ENCODE assay signal across 28 cellular contexts in genomic region chr9:129671519-129671918, GRCh38. TPM values are rescaled to one million over a fixed set of nuclear protein-coding genes. Genes with fewer than 3 reads are reported as not detected.
DNase-seq lines count a peak whose midpoint lies in the region; ATAC-seq, FAIRE-seq and TF ChIP-seq lines count a peak whose summit lies in the region.
"Had no signal": no experiment of that assay in that cellular context is flagged by ENCODE, and none has a peak within 500 bp of the region (broad histone marks: within the 10 kb centered on the region; RNA-seq: fewer than 3 reads in every experiment).

No MANE protein-coding gene starts in this region.

- peak overlapping the region; percentile 23 for H2AK5ac ChIP-seq in neuronal stem cell (ENCODE audit: low read depth, low read length)

- no peaks in the 10 kb centered on the region for H4K20me1 ChIP-seq in OCI-LY7 (ENCODE audit: insufficient read depth, low read length)
- H4K20me1 ChIP-seq: BLaER1 had no signal

- no peak overlapping the region for H3K4me3 Mint-ChIP-seq in T-helper 2 cell treated with Interferon-gamma antibody and Interleukin-4, amounts not matched to agents 5 μg/mL and 100 μg/mL, for 36 hours
- H3K4me3 Mint-ChIP-seq in activated T-helper 2 cell treated with anti-CD3 and anti-CD28 coated beads, Interferon-gamma antibody, Interleukin-2, Interleukin-4, amounts not matched to agents 10 μg/mL and 5 μg/mL and 100 μg/mL, durations not matched to agents 14 hours and 24 hours and 36 hours (ENCODE audit: low read depth), result no peak overlapping the region
- H3K4me3 Mint-ChIP-seq: activated T-helper 1 cell treated with anti-CD3 and anti-CD28 coated beads, Interleukin-12 subunit alpha, Interleukin-12 subunit beta, Interleukin-2, Interleukin-4 antibody, amounts not matched to agents 30 ng/mL and 10 ng/mL and 1 ng/mL, durations not matched to agents 14 hours and 24 hours and 36 hours; natural killer cell; type B pancreatic cell had no signal

- no peaks in the 10 kb centered on the region for H3K9me2 ChIP-seq in OCI-LY7 (ENCODE audit: insufficient read depth, low read length)

- peaks cover 9% of the 10 kb centered on the region for H3K27me3 Mint-ChIP-seq in T-helper 2 cell treated with Interferon-gamma antibody and Interleukin-4, amounts not matched to agents 5 μg/mL and 100 μg/mL, for 36 hours (ENCODE audit: low read depth)
- H3K27me3 Mint-ChIP-seq in activated T-helper 2 cell treated with anti-CD3 and anti-CD28 coated beads, Interferon-gamma antibody, Interleukin-2, Interleukin-4, amounts not matched to agents 10 μg/mL and 5 μg/mL and 100 μg/mL, durations not matched to agents 14 hours and 24 hours and 36 hours (ENCODE audit: low read depth), result peaks cover 7% of the 10 kb centered on the region

- no peak for TF ChIP-seq EP300 in A549 (IDR thresholded peaks at IDR 0.05)

- BruUV-seq in OCI-LY7 (replicated peaks; lab: Mats Ljungman, UMichigan), result no TSS peak

- H3K79me2 ChIP-seq in OCI-LY7 (ENCODE audit: insufficient read depth, low read depth, low read length), result no peaks in the 10 kb centered on the region
- H3K79me2 ChIP-seq: parathyroid adenoma had no signal

- H3K27ac ChIP-seq in A549 (no peak overlapping the region), neuronal stem cell (replicated peaks; ENCODE audit: low read length) (no peak overlapping the region), OCI-LY7 (ENCODE audit: low read depth, low read length, poor library complexity, severe bottlenecking) (no peak overlapping the region), spleen (no peak overlapping the region)
- H3K27ac ChIP-seq: 22Rv1, adrenal gland, BLaER1, cardiac muscle cell, epithelial cell of prostate, parathyroid adenoma, sigmoid colon had no signal

- intact Hi-C loops in activated T-helper 2 cell treated with anti-CD3 and anti-CD28 coated beads, Interferon-gamma antibody, Interleukin-2, Interleukin-4, amounts not matched to agents 10 μg/mL and 5 μg/mL and 100 μg/mL, durations not matched to agents 14 hours and 24 hours and 36 hours (cut with micrococcal nuclease), result no loop called here
- intact Hi-C loops in OCI-LY7 (cut with micrococcal nuclease; ENCODE audit: unreplicated experiment), result no loop called here
- intact Hi-C loops in spleen (cut with DNase I; ENCODE audit: low total_unique reads), result no loop called here

- H3K4me2 ChIP-seq in A549 (no peak overlapping the region), neuronal stem cell (ENCODE audit: insufficient read depth, low read length, poor library complexity, severe bottlenecking) (no peak overlapping the region), OCI-LY7 (ENCODE audit: low read length) (no peak overlapping the region)
- H3K4me2 ChIP-seq: BLaER1 had no signal

- 86% methylated on average over 7 of the region's 7 CpGs for WGBS in A549 (ENCODE audit: missing lambda C conversion rate)
- WGBS in neuronal stem cell (ENCODE audit: extremely low coverage in 2 of 2, insufficient read length in 2 of 2, insufficient replicate concordance in 1 of 2), 2 donors, result no CpG with 5 or more reads among the region's 7 CpGs
- WGBS in spleen, 5 donors, result 74 to 81% (median 79%) methylated on average over 7 of the region's 7 CpGs

- no peak overlapping the region for H3K9ac ChIP-seq in neuronal stem cell (ENCODE audit: low read depth, low read length, poor library complexity)
- H3K9ac ChIP-seq: BLaER1, parathyroid adenoma had no signal

- H3K14ac ChIP-seq in neuronal stem cell (ENCODE audit: low read length), result no peak overlapping the region

- H2AFZ ChIP-seq in neuronal stem cell (ENCODE audit: low read length) (no peak overlapping the region), OCI-LY7 (ENCODE audit: low read length) (no peak overlapping the region)
- H2AFZ ChIP-seq: parathyroid adenoma had no signal

- no peak for TF ChIP-seq CTCF in A549 (IDR thresholded peaks at IDR 0.05)
- no peak for TF ChIP-seq CTCF in OCI-LY7 (conservative IDR thresholded peaks at IDR 0.05; ENCODE audit: low read length)
- no peak for TF ChIP-seq CTCF in spleen (IDR thresholded peaks at IDR 0.05 in 8 of 11, conservative IDR thresholded peaks at IDR 0.05 in 3 of 11)

- POLR2A ChIA-PET in A549 (lab: Yijun Ruan, JAX) (no interaction called here), OCI-LY7 (lab: Charles Lee) (no interaction called here)

- no peaks in the 10 kb centered on the region for H3K36me3 Mint-ChIP-seq in T-helper 2 cell treated with Interferon-gamma antibody and Interleukin-4, amounts not matched to agents 5 μg/mL and 100 μg/mL, for 36 hours (ENCODE audit: low read depth)
- H3K36me3 Mint-ChIP-seq in activated T-helper 2 cell treated with anti-CD3 and anti-CD28 coated beads, Interferon-gamma antibody, Interleukin-2, Interleukin-4, amounts not matched to agents 10 μg/mL and 5 μg/mL and 100 μg/mL, durations not matched to agents 14 hours and 24 hours and 36 hours (ENCODE audit: low read depth), result no peaks in the 10 kb centered on the region
- H3K36me3 Mint-ChIP-seq: natural killer cell had no signal

- peak; percentile 58 for DNase-seq in T-helper 2 cell treated with Interferon-gamma antibody and Interleukin-4, amounts not matched to agents 5 μg/mL and 100 μg/mL, for 36 hours (ENCODE audit: low spot score)
- DNase-seq in T-helper 2 cell, result no peak
- DNase-seq in A549 (ENCODE audit: low read depth in 1 of 2, low spot score in 1 of 2), result no peak
- no peak for DNase-seq in activated T-helper 2 cell treated with anti-CD3 and anti-CD28 coated beads, Interferon-gamma antibody, Interleukin-2, Interleukin-4, amounts not matched to agents 10 μg/mL and 5 μg/mL and 100 μg/mL, durations not matched to agents 14 hours and 24 hours and 36 hours (ENCODE audit: low spot score)
- DNase-seq in neuronal stem cell (ENCODE audit: low spot score), result no peak
- DNase-seq in OCI-LY7 (ENCODE audit: low spot score), result no peak
- DNase-seq in GM19240 (ENCODE audit: insufficient read length, low spot score), result no peak
- DNase-seq in spleen, result no peak
- DNase-seq: adrenal gland, GOT3, mesenchymal stem cell, natural killer cell, NCI-H1105, NCI-H2081 treated with DMSO at 0.1 percent for 48 hours, NCI-H510A, sigmoid colon, SW 1271 had no signal

- no peak overlapping the region for H4K91ac ChIP-seq in neuronal stem cell (ENCODE audit: low read depth, low read length, poor library complexity)

- CTCF ChIA-PET in A549 (lab: Yijun Ruan, JAX) (interaction anchor here (1.0 to 1.6 kb wide), 5 partner anchors 15 to 66 kb away, joined by 3 to 6 read pairs (median 4); no protein-coding TSS in a partner anchor), OCI-LY7 (lab: Charles Lee; ENCODE audit: unreplicated experiment) (no interaction called here)

- H4K8ac ChIP-seq in neuronal stem cell (ENCODE audit: low read depth, low read length), result no peak overlapping the region

- H3K4me1 Mint-ChIP-seq in T-helper 2 cell treated with Interferon-gamma antibody and Interleukin-4, amounts not matched to agents 5 μg/mL and 100 μg/mL, for 36 hours (ENCODE audit: low read depth), result peaks cover 1% of the 10 kb centered on the region
- peaks cover 10% of the 10 kb centered on the region for H3K4me1 Mint-ChIP-seq in activated T-helper 2 cell treated with anti-CD3 and anti-CD28 coated beads, Interferon-gamma antibody, Interleukin-2, Interleukin-4, amounts not matched to agents 10 μg/mL and 5 μg/mL and 100 μg/mL, durations not matched to agents 14 hours and 24 hours and 36 hours (ENCODE audit: low read depth)
- H3K4me1 Mint-ChIP-seq: natural killer cell had no signal

- H3K9me3 ChIP-seq in A549, result no peaks in the 10 kb centered on the region
- no peaks in the 10 kb centered on the region for H3K9me3 ChIP-seq in neuronal stem cell (replicated peaks in 1 of 2; ENCODE audit: control insufficient read depth in 2 of 2, insufficient read depth in 1 of 2, low read depth in 1 of 2, low read length in 2 of 2)
- H3K9me3 ChIP-seq in OCI-LY7 (ENCODE audit: low read length), result no peaks in the 10 kb centered on the region
- H3K9me3 ChIP-seq in spleen, result no peaks in the 10 kb centered on the region
- H3K9me3 ChIP-seq: adrenal gland, BLaER1, sigmoid colon had no signal

- no peak overlapping the region for H3K23ac ChIP-seq in neuronal stem cell (ENCODE audit: low read depth, low read length, poor library complexity)

- H2BK12ac ChIP-seq in neuronal stem cell (ENCODE audit: low read length), result peak overlapping the region; percentile 86

- H3K4me3 ChIP-seq in A549 (no peak overlapping the region), neuronal stem cell (ENCODE audit: low read length in 2 of 2) (no peak overlapping the region), OCI-LY7 (ENCODE audit: low read depth, low read length, poor library complexity, severe bottlenecking) (no peak overlapping the region), spleen (no peak overlapping the region)
- H3K4me3 ChIP-seq: adrenal gland, BLaER1, cardiac muscle cell, sigmoid colon had no signal

- no peak overlapping the region for H3K4ac ChIP-seq in neuronal stem cell (ENCODE audit: low read length)

- no peak overlapping the region for H2BK120ac ChIP-seq in neuronal stem cell (ENCODE audit: low read depth, low read length)

- ATAC-seq in A549, result peak; percentile 11 to 16; a peak in 1 of 6 replicates
- ATAC-seq: natural killer cell had no signal

- H2BK5ac ChIP-seq in neuronal stem cell (ENCODE audit: low read length), result peak overlapping the region; percentile 1

- H3K36me3 ChIP-seq in neuronal stem cell (replicated peaks in 1 of 2; ENCODE audit: control insufficient read depth in 2 of 2, insufficient read depth in 2 of 2, low read length in 2 of 2) (no peaks in the 10 kb centered on the region), OCI-LY7 (ENCODE audit: insufficient read depth, low read length) (no peaks in the 10 kb centered on the region), spleen (no peaks in the 10 kb centered on the region)
- H3K36me3 ChIP-seq: adrenal gland, BLaER1, cardiac muscle cell, sigmoid colon had no signal

- H3K4me1 ChIP-seq in A549 (peaks cover 8% of the 10 kb centered on the region; the same call in 1 of the 3 replicates), neuronal stem cell (ENCODE audit: control insufficient read depth in 2 of 2, insufficient read depth in 1 of 2, low read depth in 1 of 2, low read length in 2 of 2) (peaks cover 2 to 14% of the 10 kb centered on the region in 2 donors), OCI-LY7 (ENCODE audit: insufficient read depth, low read length, poor library complexity, severe bottlenecking) (no peaks in the 10 kb centered on the region), spleen (peaks cover 0 to 4% (median 2%) of the 10 kb centered on the region in 6 donors)
- H3K4me1 ChIP-seq: adrenal gland, parathyroid adenoma had no signal

- no peak overlapping the region for H3K27ac Mint-ChIP-seq in T-helper 2 cell treated with Interferon-gamma antibody and Interleukin-4, amounts not matched to agents 5 μg/mL and 100 μg/mL, for 36 hours
- H3K27ac Mint-ChIP-seq in activated T-helper 2 cell treated with anti-CD3 and anti-CD28 coated beads, Interferon-gamma antibody, Interleukin-2, Interleukin-4, amounts not matched to agents 10 μg/mL and 5 μg/mL and 100 μg/mL, durations not matched to agents 14 hours and 24 hours and 36 hours, result peak overlapping the region; percentile 65
- H3K27ac Mint-ChIP-seq: activated T-helper 1 cell treated with anti-CD3 and anti-CD28 coated beads, Interleukin-12 subunit alpha, Interleukin-12 subunit beta, Interleukin-2, Interleukin-4 antibody, amounts not matched to agents 30 ng/mL and 10 ng/mL and 1 ng/mL, durations not matched to agents 14 hours and 24 hours and 36 hours; natural killer cell; type B pancreatic cell had no signal

- no peaks in the 10 kb centered on the region for H3K9me3 Mint-ChIP-seq in T-helper 2 cell treated with Interferon-gamma antibody and Interleukin-4, amounts not matched to agents 5 μg/mL and 100 μg/mL, for 36 hours
- H3K9me3 Mint-ChIP-seq in activated T-helper 2 cell treated with anti-CD3 and anti-CD28 coated beads, Interferon-gamma antibody, Interleukin-2, Interleukin-4, amounts not matched to agents 10 μg/mL and 5 μg/mL and 100 μg/mL, durations not matched to agents 14 hours and 24 hours and 36 hours, result no peaks in the 10 kb centered on the region
- H3K9me3 Mint-ChIP-seq: activated T-helper 1 cell treated with anti-CD3 and anti-CD28 coated beads, Interleukin-12 subunit alpha, Interleukin-12 subunit beta, Interleukin-2, Interleukin-4 antibody, amounts not matched to agents 30 ng/mL and 10 ng/mL and 1 ng/mL, durations not matched to agents 14 hours and 24 hours and 36 hours; natural killer cell; type B pancreatic cell had no signal

- no peak for TF ChIP-seq RAD21 in A549 (conservative IDR thresholded peaks at IDR 0.05 in 1 of 2, IDR thresholded peaks at IDR 0.05 in 1 of 2)

- H2BK15ac ChIP-seq in neuronal stem cell (ENCODE audit: low read length), result peak overlapping the region; percentile 38

- TF ChIP-seq POLR2A in A549 (IDR thresholded peaks at IDR 0.05; ENCODE audit: low read length) (no peak), spleen (IDR thresholded peaks at IDR 0.05) (no peak)

- FAIRE-seq in A549 (lab: Jason Lieb, UNC), result no peak
- FAIRE-seq: D721Med, frontal cortex had no signal

- peaks cover 0 to 77% (median 2%) of the 10 kb centered on the region in 3 experiments for H3K27me3 ChIP-seq in neuronal stem cell (ENCODE audit: control insufficient read depth in 3 of 3, insufficient read depth in 3 of 3, low read depth in 1 of 3, low read length in 3 of 3)
- H3K27me3 ChIP-seq in spleen (replicated peaks in 1 of 7), result peaks cover 0 to 60% (median 23%) of the 10 kb centered on the region in 7 donors
- H3K27me3 ChIP-seq: cardiac muscle cell had no signal

- peak overlapping the region; percentile 11 for H3K18ac ChIP-seq in neuronal stem cell (ENCODE audit: low read length)

- no peaks in the 10 kb centered on the region for H3K79me1 ChIP-seq in neuronal stem cell (ENCODE audit: low read depth, low read length)

RNA-seq across cellular contexts. Expression of gene PRRX2, which starts 6.1 kb away (rescaled TPM):
- 0.90 and 0.95 TPM in 2 replicates for polyA plus RNA-seq in A549 (2011; rRNA removed)
- 4.3 and 6.6 TPM in 2 replicates for polyA plus RNA-seq in A549 (2012; cell fraction: cytosol; rRNA removed)
- polyA plus RNA-seq in A549 (2012; cell fraction: nucleus; rRNA removed), result 3.9 and 5.1 TPM in 2 replicates
- 2.2 to 2.7 TPM (median 2.3 TPM) in 3 replicates for polyA plus RNA-seq in A549 (2017; fragmentation: RNase III; extraction: RNeasy Plus Mini Kit Qiagen cat#74134 plus additional on column Dnase treatment)
- polyA minus RNA-seq in A549 (2011; rRNA and poly(A)+ RNA removed), result 0.79 and 1.0 TPM in 2 replicates
- total RNA-seq in activated T-helper 2 cell treated with anti-CD3 and anti-CD28 coated beads, Interferon-gamma antibody, Interleukin-2, Interleukin-4, amounts not matched to agents 10 μg/mL and 5 μg/mL and 100 μg/mL, durations not matched to agents 14 hours and 24 hours and 36 hours, result 5.0 and 5.1 TPM in 2 replicates
- polyA plus RNA-seq in neuronal stem cell (2013, experiment 1 of 2), result 26.3 TPM
- 25.0 TPM for polyA plus RNA-seq in neuronal stem cell (2013, experiment 2 of 2)
- total RNA-seq in OCI-LY7 (2014; rRNA removed; shearing (Covaris generic)), result not detected in 2 replicates
- total RNA-seq in OCI-LY7 (2022), result not detected in 2 replicates
- total RNA-seq in spleen, result under 1 TPM in 2 of 7 donors, not detected in 5; 0.47 to 0.54 TPM
- 1 to 10 TPM in 1 of 3 donors, under 1 TPM in 2; 0.32 to 1.5 (median 0.83) TPM for polyA plus RNA-seq in spleen
- total RNA-seq: frontal cortex, LHCN-M2, natural killer cell had no signal

RNA-seq across cellular contexts. Expression of gene ASB6, which starts 29.6 kb away (rescaled TPM):
- polyA plus RNA-seq in A549 (2011; rRNA removed) (9.2 and 9.4 TPM in 2 replicates), A549 (2017; fragmentation: RNase III; extraction: RNeasy Plus Mini Kit Qiagen cat#74134 plus additional on column Dnase treatment) (16.3 to 17.3 TPM (median 16.3 TPM) in 3 replicates), spleen (10 to 100 TPM; 11.5 to 23.2 (median 17.8) TPM)
- 19.0 and 23.7 TPM in 2 replicates for polyA plus RNA-seq in A549 (2012; cell fraction: cytosol; rRNA removed)
- 31.4 and 37.7 TPM in 2 replicates for polyA plus RNA-seq in A549 (2012; cell fraction: nucleus; rRNA removed)
- polyA minus RNA-seq in A549 (2011; rRNA and poly(A)+ RNA removed), result 7.4 and 8.4 TPM in 2 replicates
- 21.4 and 22.1 TPM in 2 replicates for total RNA-seq in activated T-helper 2 cell treated with anti-CD3 and anti-CD28 coated beads, Interferon-gamma antibody, Interleukin-2, Interleukin-4, amounts not matched to agents 10 μg/mL and 5 μg/mL and 100 μg/mL, durations not matched to agents 14 hours and 24 hours and 36 hours
- polyA plus RNA-seq in neuronal stem cell (2013, experiment 1 of 2), result 10.1 TPM
- polyA plus RNA-seq in neuronal stem cell (2013, experiment 2 of 2), result 10.5 TPM
- 17.5 and 21.4 TPM in 2 replicates for total RNA-seq in OCI-LY7 (2014; rRNA removed; shearing (Covaris generic))
- total RNA-seq in OCI-LY7 (2022) (18.9 and 19.0 TPM in 2 replicates), spleen (10 to 100 TPM; 17.2 to 30.8 (median 22.3) TPM)

RNA-seq across cellular contexts. Expression of gene NTMT1, which starts 45.6 kb away (rescaled TPM):
- 39.2 and 49.4 TPM in 2 replicates for polyA plus RNA-seq in A549 (2011; rRNA removed)
- polyA plus RNA-seq in A549 (2012; cell fraction: cytosol; rRNA removed), result 114 and 118 TPM in 2 replicates
- polyA plus RNA-seq in A549 (2012; cell fraction: nucleus; rRNA removed), result 71.4 and 87.0 TPM in 2 replicates
- polyA plus RNA-seq in A549 (2017; fragmentation: RNase III; extraction: RNeasy Plus Mini Kit Qiagen cat#74134 plus additional on column Dnase treatment), result 75.8 to 96.4 TPM (median 92.2 TPM) in 3 replicates
- polyA minus RNA-seq in A549 (2011; rRNA and poly(A)+ RNA removed), result 29.6 and 37.6 TPM in 2 replicates
- 58.4 and 61.5 TPM in 2 replicates for total RNA-seq in activated T-helper 2 cell treated with anti-CD3 and anti-CD28 coated beads, Interferon-gamma antibody, Interleukin-2, Interleukin-4, amounts not matched to agents 10 μg/mL and 5 μg/mL and 100 μg/mL, durations not matched to agents 14 hours and 24 hours and 36 hours
- polyA plus RNA-seq in neuronal stem cell (2013, experiment 1 of 2), result 24.4 TPM
- polyA plus RNA-seq in neuronal stem cell (2013, experiment 2 of 2), result 22.5 TPM
- total RNA-seq in OCI-LY7 (2014; rRNA removed; shearing (Covaris generic)), result 46.6 and 51.9 TPM in 2 replicates
- total RNA-seq in OCI-LY7 (2022), result 59.8 and 64.2 TPM in 2 replicates
- 10 to 100 TPM; 22.8 to 49.3 (median 35.8) TPM for total RNA-seq in spleen
- polyA plus RNA-seq in spleen, result 10 to 100 TPM; 24.8 to 50.5 (median 39.1) TPM

RNA-seq across cellular contexts. Expression of gene C9orf50, which starts 50.6 kb away (rescaled TPM):
- polyA plus RNA-seq in A549 (2011; rRNA removed) (0.10 TPM in 1 of 2 replicates, not detected in the other), A549 (2017; fragmentation: RNase III; extraction: RNeasy Plus Mini Kit Qiagen cat#74134 plus additional on column Dnase treatment) (0.05 TPM in 1 of 3 replicates, not detected in the others), spleen (under 1 TPM; 0.12 to 0.46 (median 0.16) TPM)
- polyA plus RNA-seq in A549 (2012; cell fraction: cytosol; rRNA removed), result 0.08 TPM in 1 of 2 replicates, not detected in the other
- polyA plus RNA-seq in A549 (2012; cell fraction: nucleus; rRNA removed), result 0.07 TPM in 1 of 2 replicates, not detected in the other
- not detected in 2 replicates for polyA minus RNA-seq in A549 (2011; rRNA and poly(A)+ RNA removed)
- total RNA-seq in activated T-helper 2 cell treated with anti-CD3 and anti-CD28 coated beads, Interferon-gamma antibody, Interleukin-2, Interleukin-4, amounts not matched to agents 10 μg/mL and 5 μg/mL and 100 μg/mL, durations not matched to agents 14 hours and 24 hours and 36 hours, result not detected in 2 replicates
- polyA plus RNA-seq in neuronal stem cell (2013, experiment 1 of 2), result 0.11 TPM
- 0.07 TPM for polyA plus RNA-seq in neuronal stem cell (2013, experiment 2 of 2)
- total RNA-seq in OCI-LY7 (2014; rRNA removed; shearing (Covaris generic)), result not detected in 2 replicates
- total RNA-seq in OCI-LY7 (2022) (not detected in 2 replicates), spleen (under 1 TPM in 1 of 7 donors, not detected in 6; 0.22 TPM)
- total RNA-seq: activated T-helper 1 cell treated with anti-CD3 and anti-CD28 coated beads, Interleukin-12 subunit alpha, Interleukin-12 subunit beta, Interleukin-2, Interleukin-4 antibody, amounts not matched to agents 30 ng/mL and 10 ng/mL and 1 ng/mL, durations not matched to agents 14 hours and 24 hours and 36 hours; dermis microvascular lymphatic vessel endothelial cell; frontal cortex; LHCN-M2; natural killer cell had no signal
